17 cellular contexts compared by ENCODE assay signal in the genomic region with DNA sequence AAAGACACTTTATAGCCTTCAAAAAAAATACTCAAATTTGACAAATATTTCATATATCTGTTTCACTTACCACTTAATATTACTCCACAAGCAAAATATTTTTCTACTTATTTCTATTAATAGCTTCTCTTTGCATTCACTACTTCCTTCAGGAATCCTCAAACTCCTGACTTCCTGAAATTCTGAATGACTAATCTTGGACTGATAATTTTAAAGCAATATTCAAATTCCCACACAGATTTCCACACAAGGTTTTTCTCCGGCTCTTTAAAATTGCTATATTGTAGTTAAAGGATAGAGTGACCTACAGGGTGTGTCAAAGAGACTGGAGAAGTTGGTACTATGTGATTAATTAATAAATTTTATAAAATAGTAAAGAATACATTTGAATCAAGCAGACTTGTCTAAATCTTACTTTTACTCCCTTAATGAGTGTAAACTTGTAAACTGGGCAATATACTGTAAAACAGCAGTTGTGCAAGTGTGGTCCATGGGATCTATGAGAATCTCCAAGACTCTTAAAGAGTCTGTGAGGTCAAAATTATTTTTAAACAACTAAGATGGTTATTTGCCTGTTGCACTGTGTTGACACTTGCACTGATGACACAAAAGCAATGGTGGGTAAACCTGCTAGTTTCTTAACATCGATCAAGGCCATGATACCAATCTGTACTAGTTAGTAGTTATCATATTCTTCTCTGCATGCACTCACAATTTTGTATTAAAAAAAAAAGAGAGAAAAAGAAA.
DNase-seq lines count a peak whose midpoint lies in the region; ATAC-seq and TF ChIP-seq lines count a peak whose summit lies in the region.
"Had no signal": no experiment of that assay in that cellular context is flagged by ENCODE, and none has a peak within 500 bp of the region (broad histone marks: within the 10 kb centered on the region; RNA-seq: fewer than 3 reads in every experiment).

No MANE protein-coding gene starts in this region.

- no peak for TF ChIP-seq POLR2A in GM18505 (IDR thresholded peaks at IDR 0.05; ENCODE audit: borderline replicate concordance, extremely low read depth, insufficient read depth, insufficient read length)

- no peak overlapping the region for H3K4me3 ChIP-seq in choroid plexus epithelial cell (ENCODE audit: low read depth, low read length)
- H3K4me3 ChIP-seq: SJSA1, thyroid gland had no signal

- ATAC-seq in GM18505 (IDR thresholded peaks at IDR 0.05; ENCODE audit: unreplicated experiment) = no peak

- no peak for TF ChIP-seq CTCF in choroid plexus epithelial cell (conservative IDR thresholded peaks at IDR 0.05; ENCODE audit: low read depth, low read length)

- DNase-seq in AG08395 (ENCODE audit: low spot score) (peak; percentile 4), NCI-H226 (peak; percentile 33), choroid plexus epithelial cell (ENCODE audit: low read depth) (peak; percentile 62), kidney glomerular epithelial cell (lab: John Stamatoyannopoulos, UW) (peak; percentile 3), activated gamma-delta T cell treated with Interleukin-2 at 50 U/mL for 16 hours (no peak), GM19238 (ENCODE audit: insufficient read length, low spot score) (no peak)
- DNase-seq in activated CD4-positive, alpha-beta T cell treated with anti-CD3 and anti-CD28 coated beads for 1 hour = no peak
- DNase-seq: activated CD4-positive, CD25-positive, alpha-beta regulatory T cell; activated naive CD8-positive, alpha-beta T cell treated with anti-CD3 and anti-CD28 coated beads, Interleukin-2, amount 10 ng/mL, durations not matched to agents 7 days and 5 days; activated T-cell treated with anti-CD3 and anti-CD28 coated beads, Interleukin-2, amount 50 U/mL, for 48 hours; KBM-7; NCI-H1092; NCI-H2081 treated with DMSO at 0.1 percent for 48 hours; NCI-H526; thyroid gland had no signal

Comparison
In these comparisons a context has a peak if more than half of its experiments do, and no peak if none do; other contexts are left out.
1. DNase-seq: peak in AG08395 (single experiment), NCI-H226 (single experiment), choroid plexus epithelial cell (single experiment) and kidney glomerular epithelial cell (single experiment); none in activated CD4-positive, alpha-beta T cell treated with anti-CD3 and anti-CD28 coated beads for 1 hour (single experiment), activated gamma-delta T cell treated with Interleukin-2 at 50 U/mL for 16 hours (single experiment) and GM19238 (single experiment).